ENCODE assay signal across 21 cellular contexts in genomic region chr10:77457266-77457665, GRCh38.
"Had no signal": no experiment of that assay in that cellular context is flagged by ENCODE, and none has a peak within 500 bp of the region (broad histone marks: within the 10 kb centered on the region; RNA-seq: fewer than 3 reads in every experiment).

No MANE protein-coding gene starts in this region.

- H3K36me3 ChIP-seq: heart right ventricle, left ventricle myocardium inferior, lower lobe of right lung, neural progenitor cell, ovary, right atrium auricular region, stomach, thoracic aorta, transverse colon had no signal

- H3K4me3 ChIP-seq: heart right ventricle, left ventricle myocardium inferior, lower lobe of right lung, neural progenitor cell, ovary, right atrium auricular region, stomach, thoracic aorta, transverse colon had no signal

- H3K27ac ChIP-seq: heart right ventricle, left ventricle myocardium inferior, lower lobe of right lung, neural progenitor cell, ovary, right atrium auricular region, stomach, thoracic aorta had no signal

- H3K4me1 ChIP-seq: heart right ventricle, left ventricle myocardium inferior, lower lobe of right lung, right atrium auricular region had no signal

- H3K27me3 ChIP-seq: neural progenitor cell, ovary, right atrium auricular region, transverse colon had no signal

- ATAC-seq: esophagus mucosa; left cardiac atrium; lower lobe of right lung; natural killer cell treated with Interleukin-12 subunit alpha and Interleukin-12 subunit beta and Interleukin-15 and Interleukin-18, amount 100 ng/mL, for 72 hours had no signal

- H3K9me3 ChIP-seq: heart right ventricle, left ventricle myocardium inferior, lower lobe of right lung, ovary, right atrium auricular region, stomach, thoracic aorta, transverse colon had no signal

- DNase-seq: cortex of kidney; effector memory CD4-positive, alpha-beta T cell; heart right ventricle; hypothalamus; left cardiac atrium; left ventricle myocardium inferior; lower lobe of right lung; midbrain; nucleus accumbens; ovary; small intestine; stimulated activated CD4-positive, alpha-beta T cell treated with anti-CD3 and anti-CD28 coated beads, Interleukin-12 subunit alpha, Interleukin-12 subunit beta, amount 100 ng/mL, for 4 hours; stimulated activated naive CD4-positive, alpha-beta T cell; stomach; substantia nigra; transverse colon had no signal
